ENCODE assay signal across 18 cellular contexts in the genomic region with DNA sequence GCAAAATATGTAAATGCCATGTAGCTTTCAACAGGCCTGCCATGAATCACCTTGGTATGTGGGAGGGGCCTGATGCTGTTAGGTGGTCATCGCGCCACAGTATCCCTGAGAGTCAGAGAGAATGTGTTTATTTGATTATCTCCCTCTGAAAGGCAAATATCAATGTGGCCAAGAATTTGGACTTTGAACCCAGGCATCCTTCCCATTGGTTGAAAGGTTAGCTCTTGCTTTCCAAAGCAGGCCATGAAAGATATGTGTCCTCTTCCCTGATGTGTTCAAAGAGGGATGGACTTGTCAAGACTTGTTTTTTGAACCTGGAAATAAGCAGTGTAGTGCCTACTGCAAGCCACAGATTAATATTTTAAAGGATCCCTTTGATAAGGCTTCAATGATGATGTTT. TPM values are rescaled to one million over a fixed set of nuclear protein-coding genes. Genes with fewer than 3 reads are reported as not detected.
DNase-seq lines count a peak whose midpoint lies in the region; ATAC-seq and TF ChIP-seq lines count a peak whose summit lies in the region.
"Had no signal": no experiment of that assay in that cellular context is flagged by ENCODE, and none has a peak within 500 bp of the region (broad histone marks: within the 10 kb centered on the region; RNA-seq: fewer than 3 reads in every experiment).

No MANE protein-coding gene starts in this region.

- H3K9me3 Mint-ChIP-seq in HFFc6 = no peaks in the 10 kb centered on the region
- H3K9me3 Mint-ChIP-seq: activated CD4-positive, alpha-beta memory T cell treated with anti-CD3 and anti-CD28 coated beads, Interleukin-2, amount 10 ng/mL, durations not matched to agents 7 days and 5 days; CD4-positive, CD25-positive, alpha-beta regulatory T cell; nephron progenitor cell had no signal

- intact Hi-C loops in right cardiac atrium (cut with DNase I) = no loop called here

- H3K4me1 ChIP-seq in right cardiac atrium (ENCODE audit: control insufficient read depth, insufficient read depth, low read length) = no peaks in the 10 kb centered on the region
- H3K4me1 ChIP-seq: heart right ventricle, left ventricle myocardium inferior had no signal

- no peaks in the 10 kb centered on the region; the same call in 1 of the 2 replicates for H3K27me3 Mint-ChIP-seq in HFFc6 (ENCODE audit: insufficient read depth)
- H3K27me3 Mint-ChIP-seq: activated CD4-positive, alpha-beta memory T cell treated with anti-CD3 and anti-CD28 coated beads, Interleukin-2, amount 10 ng/mL, durations not matched to agents 7 days and 5 days; CD4-positive, CD25-positive, alpha-beta regulatory T cell had no signal

- H3K4me1 Mint-ChIP-seq in HFFc6 (ENCODE audit: low read depth) = peaks cover 43% of the 10 kb centered on the region
- H3K4me1 Mint-ChIP-seq: nephron progenitor cell had no signal

- no peak overlapping the region for H3K27ac ChIP-seq in right cardiac atrium (ENCODE audit: low read length)
- H3K27ac ChIP-seq: heart right ventricle, left ventricle myocardium inferior had no signal

- TF ChIP-seq CTCF in fibroblast of mammary gland (conservative IDR thresholded peaks at IDR 0.05; ENCODE audit: control insufficient read depth, insufficient read depth, low read depth, low read length) = no peak
- no peak for TF ChIP-seq CTCF in HFFc6 (IDR thresholded peaks at IDR 0.05)

- H3K27me3 ChIP-seq in H7 (ENCODE audit: control insufficient read depth, insufficient read depth, low read length) = no peaks in the 10 kb centered on the region
- H3K27me3 ChIP-seq in right cardiac atrium (ENCODE audit: control insufficient read depth, insufficient read depth) = no peaks in the 10 kb centered on the region
- H3K27me3 ChIP-seq: heart right ventricle, MG63 had no signal

- no peaks in the 10 kb centered on the region for H3K9me3 ChIP-seq in right cardiac atrium (ENCODE audit: control insufficient read depth, low read length)
- H3K9me3 ChIP-seq: heart right ventricle, left ventricle myocardium inferior, MG63 had no signal

- H3K27ac Mint-ChIP-seq in HFFc6 = no peak overlapping the region
- H3K27ac Mint-ChIP-seq: activated CD4-positive, alpha-beta memory T cell treated with anti-CD3 and anti-CD28 coated beads, Interleukin-2, amount 10 ng/mL, durations not matched to agents 7 days and 5 days; CD4-positive, CD25-positive, alpha-beta regulatory T cell; nephron progenitor cell had no signal

- H3K4me3 Mint-ChIP-seq in HFFc6 = no peak overlapping the region
- H3K4me3 Mint-ChIP-seq: activated CD4-positive, alpha-beta memory T cell treated with anti-CD3 and anti-CD28 coated beads, Interleukin-2, amount 10 ng/mL, durations not matched to agents 7 days and 5 days; CD4-positive, CD25-positive, alpha-beta regulatory T cell; nephron progenitor cell had no signal

- peak; percentile 33 for ATAC-seq in SK-N-SH treated with all-trans-retinoic acid at 6 μM for 48 hours
- no peak for ATAC-seq in right cardiac atrium
- ATAC-seq: heart right ventricle; stimulated activated naive CD8-positive, alpha-beta T cell treated with anti-CD3 and anti-CD28 coated beads, Interleukin-15, Interleukin-2, amounts not matched to agents 100 U/mL and 50 U/mL, for 24 hours had no signal

- H3K36me3 Mint-ChIP-seq in HFFc6 (ENCODE audit: low read depth) = peaks cover 38% of the 10 kb centered on the region

- DNase-seq in H7 = peak; percentile 27
- peak; percentile 69 for DNase-seq in fibroblast of mammary gland (ENCODE audit: low read depth)
- DNase-seq in renal cortical epithelial cell (ENCODE audit: low read depth) = peak; percentile 19
- no peak for DNase-seq in DMS79 treated with DMSO at 0.1 percent for 48 hours (lab: John Stamatoyannopoulos, UW)
- no peak for DNase-seq in right cardiac atrium
- DNase-seq in MV-4-11 (lab: John Stamatoyannopoulos, UW) = no peak
- DNase-seq in HFFc6 = no peak
- DNase-seq: activated CD4-positive, alpha-beta memory T cell treated with anti-CD3 and anti-CD28 coated beads, Interleukin-2, amount 10 ng/mL, durations not matched to agents 7 days and 5 days; activated effector memory CD4-positive, alpha-beta T cell treated with Interleukin-2 at 50 U/mL for 16 hours; CD4-positive, CD25-positive, alpha-beta regulatory T cell; heart right ventricle; left ventricle myocardium inferior; MG63; NCI-H2107; nephron progenitor cell; SHP77; stimulated activated naive CD8-positive, alpha-beta T cell treated with anti-CD3 and anti-CD28 coated beads, Interleukin-15, Interleukin-2, amounts not matched to agents 100 U/mL and 50 U/mL, for 24 hours had no signal

- 96% methylated on average over 2 of the region's 2 CpGs for WGBS in right cardiac atrium

- peaks cover 32% of the 10 kb centered on the region for H3K36me3 ChIP-seq in H7 (replicated peaks; ENCODE audit: control insufficient read depth, insufficient read depth, low read length)

- no peak overlapping the region for H3K4me3 ChIP-seq in H7 (ENCODE audit: insufficient read depth, low read depth, low read length)
- H3K4me3 ChIP-seq in fibroblast of mammary gland (ENCODE audit: control insufficient read depth, low read depth, low read length) = no peak overlapping the region
- H3K4me3 ChIP-seq in right cardiac atrium (ENCODE audit: low read length) = no peak overlapping the region
- H3K4me3 ChIP-seq: heart right ventricle, left ventricle myocardium inferior, MG63 had no signal

TF ChIP-seq in SK-N-SH treated with all-trans-retinoic acid at 6 μM for 48 hours, 23 proteins besides CTCF, POLR2A, EP300 and RAD21 (continues in another document):
- TF ChIP-seq ZNF565 (CRISPR knock-in tag; conservative IDR thresholded peaks at IDR 0.05; ENCODE audit: low read depth) (no peak), ZNF70 (CRISPR knock-in tag; IDR thresholded peaks at IDR 0.05) (no peak), CSDC2 (CRISPR knock-in tag; IDR thresholded peaks at IDR 0.05) (no peak), ZFP3 (CRISPR knock-in tag; IDR thresholded peaks at IDR 0.05) (no peak), ARNTL (CRISPR knock-in tag; IDR thresholded peaks at IDR 0.05; ENCODE audit: borderline replicate concordance, low read depth) (no peak), TCF4 (CRISPR knock-in tag; IDR thresholded peaks at IDR 0.05; ENCODE audit: borderline replicate concordance) (no peak), TOX (CRISPR knock-in tag; IDR thresholded peaks at IDR 0.05; ENCODE audit: borderline replicate concordance) (no peak), RARB (CRISPR knock-in tag; IDR thresholded peaks at IDR 0.05) (no peak), ZFP30 (CRISPR knock-in tag; IDR thresholded peaks at IDR 0.05) (no peak), ZC3H10 (CRISPR knock-in tag; IDR thresholded peaks at IDR 0.05) (no peak), SNAI2 (CRISPR knock-in tag; IDR thresholded peaks at IDR 0.05) (no peak), ESRRG (CRISPR knock-in tag; IDR thresholded peaks at IDR 0.05) (no peak), ISL1 (CRISPR knock-in tag; IDR thresholded peaks at IDR 0.05) (no peak), ZNF8 (CRISPR knock-in tag; IDR thresholded peaks at IDR 0.05) (no peak)
- TF ChIP-seq, protein P1, sequence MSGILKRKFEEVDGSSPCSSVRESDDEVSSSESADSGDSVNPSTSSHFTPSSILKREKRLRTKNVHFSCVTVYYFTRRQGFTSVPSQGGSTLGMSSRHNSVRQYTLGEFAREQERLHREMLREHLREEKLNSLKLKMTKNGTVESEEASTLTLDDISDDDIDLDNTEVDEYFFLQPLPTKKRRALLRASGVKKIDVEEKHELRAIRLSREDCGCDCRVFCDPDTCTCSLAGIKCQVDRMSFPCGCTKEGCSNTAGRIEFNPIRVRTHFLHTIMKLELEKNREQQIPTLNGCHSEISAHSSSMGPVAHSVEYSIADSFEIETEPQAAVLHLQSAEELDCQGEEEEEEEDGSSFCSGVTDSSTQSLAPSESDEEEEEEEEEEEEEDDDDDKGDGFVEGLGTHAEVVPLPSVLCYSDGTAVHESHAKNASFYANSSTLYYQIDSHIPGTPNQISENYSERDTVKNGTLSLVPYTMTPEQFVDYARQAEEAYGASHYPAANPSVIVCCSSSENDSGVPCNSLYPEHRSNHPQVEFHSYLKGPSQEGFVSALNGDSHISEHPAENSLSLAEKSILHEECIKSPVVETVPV (CRISPR knock-in tag; IDR thresholded peaks at IDR 0.05) = no peak
- TF ChIP-seq, protein P2, sequence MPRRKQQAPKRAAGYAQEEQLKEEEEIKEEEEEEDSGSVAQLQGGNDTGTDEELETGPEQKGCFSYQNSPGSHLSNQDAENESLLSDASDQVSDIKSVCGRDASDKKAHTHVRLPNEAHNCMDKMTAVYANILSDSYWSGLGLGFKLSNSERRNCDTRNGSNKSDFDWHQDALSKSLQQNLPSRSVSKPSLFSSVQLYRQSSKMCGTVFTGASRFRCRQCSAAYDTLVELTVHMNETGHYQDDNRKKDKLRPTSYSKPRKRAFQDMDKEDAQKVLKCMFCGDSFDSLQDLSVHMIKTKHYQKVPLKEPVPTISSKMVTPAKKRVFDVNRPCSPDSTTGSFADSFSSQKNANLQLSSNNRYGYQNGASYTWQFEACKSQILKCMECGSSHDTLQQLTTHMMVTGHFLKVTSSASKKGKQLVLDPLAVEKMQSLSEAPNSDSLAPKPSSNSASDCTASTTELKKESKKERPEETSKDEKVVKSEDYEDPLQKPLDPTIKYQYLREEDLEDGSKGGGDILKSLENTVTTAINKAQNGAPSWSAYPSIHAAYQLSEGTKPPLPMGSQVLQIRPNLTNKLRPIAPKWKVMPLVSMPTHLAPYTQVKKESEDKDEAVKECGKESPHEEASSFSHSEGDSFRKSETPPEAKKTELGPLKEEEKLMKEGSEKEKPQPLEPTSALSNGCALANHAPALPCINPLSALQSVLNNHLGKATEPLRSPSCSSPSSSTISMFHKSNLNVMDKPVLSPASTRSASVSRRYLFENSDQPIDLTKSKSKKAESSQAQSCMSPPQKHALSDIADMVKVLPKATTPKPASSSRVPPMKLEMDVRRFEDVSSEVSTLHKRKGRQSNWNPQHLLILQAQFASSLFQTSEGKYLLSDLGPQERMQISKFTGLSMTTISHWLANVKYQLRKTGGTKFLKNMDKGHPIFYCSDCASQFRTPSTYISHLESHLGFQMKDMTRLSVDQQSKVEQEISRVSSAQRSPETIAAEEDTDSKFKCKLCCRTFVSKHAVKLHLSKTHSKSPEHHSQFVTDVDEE (CRISPR knock-in tag; IDR thresholded peaks at IDR 0.05) = no peak

RNA-seq across cellular contexts. Expression of a gene that starts 36.7 kb away (rescaled TPM):
- total RNA-seq in H7 (2014; rRNA removed; shearing (Covaris generic)) = 148 and 156 TPM in 2 replicates
- total RNA-seq in renal cortical epithelial cell = 254 and 635 TPM in 2 replicates
- 100 to 1,000 TPM; 184 to 229 (median 210) TPM for total RNA-seq in right cardiac atrium
- 574 TPM for polyA plus RNA-seq in right cardiac atrium
- 100 to 1,000 TPM; 177 to 227 (median 212) TPM for total RNA-seq in HFFc6 (2021; fragmentation: NEBNext Ultra II Directional; extraction: Animal tissue kit (Norgen Biotek cat#: 25700))

Comparison
In these comparisons a context has a peak if more than half of its experiments do, and no peak if none do; other contexts are left out.
1. DNase-seq: peak in H7 (single experiment), fibroblast of mammary gland (single experiment) and renal cortical epithelial cell (single experiment); none in DMS79 treated with DMSO at 0.1 percent for 48 hours (single experiment), right cardiac atrium (0 of 3), MV-4-11 (single experiment) and HFFc6 (single experiment).